Comparison of ENCODE assay signal across 7 cellular contexts in genomic region chr11:90656171-90656570, GRCh38.
"Had no signal": no experiment of that assay in that cellular context is flagged by ENCODE, and none has a peak within 500 bp of the region (broad histone marks: within the 10 kb centered on the region; RNA-seq: fewer than 3 reads in every experiment).

No MANE protein-coding gene starts in this region.

- H3K4me3 ChIP-seq: GM23248, HAP-1, K562 had no signal

- H3K4me1 ChIP-seq: HAP-1 had no signal

- H3K4me3 Mint-ChIP-seq: HFFc6 had no signal

- H3K27ac ChIP-seq: GM23248, KMS-11 had no signal

- H3K9me3 ChIP-seq: HAP-1 had no signal

- H3K36me3 ChIP-seq: HAP-1 had no signal

- DNase-seq: GM23248, HFFc6, IMR-90 had no signal

- ATAC-seq: HCT116, K562 had no signal

- H3K27ac Mint-ChIP-seq: HFFc6 had no signal
